1 cellular context compared by ENCODE assay signal in genomic region chr1:230682882-230683610, GRCh38.
TF ChIP-seq lines count a peak whose summit lies in the region.

No MANE protein-coding gene starts in this region.

TF ChIP-seq in GM23338, 12 proteins besides CTCF, POLR2A, EP300 and RAD21 (continued from another document):
- TF ChIP-seq REST (IDR thresholded peaks at IDR 0.05; ENCODE audit: unreplicated experiment), result no peak
- TF ChIP-seq EZH2phosphoT487 (IDR thresholded peaks at IDR 0.05; ENCODE audit: unreplicated experiment), result no peak
- no peak for TF ChIP-seq JUNB (IDR thresholded peaks at IDR 0.05; ENCODE audit: unreplicated experiment)
- no peak for TF ChIP-seq STAT1 (IDR thresholded peaks at IDR 0.05; ENCODE audit: unreplicated experiment)
- no peak for TF ChIP-seq POLR2AphosphoS5 (IDR thresholded peaks at IDR 0.05; ENCODE audit: low read depth)
- TF ChIP-seq CREB1 (CRISPR knock-in tag; IDR thresholded peaks at IDR 0.05; ENCODE audit: low read depth), result no peak
- no peak for TF ChIP-seq EZH2 (IDR thresholded peaks at IDR 0.05; ENCODE audit: low read depth, unreplicated experiment)
- TF ChIP-seq ETS1 (IDR thresholded peaks at IDR 0.05), result no peak
TF ChIP-seq in GM23338: peak in this region for 0.
